ENCODE assay signal across 1 cellular context in the genomic region with DNA sequence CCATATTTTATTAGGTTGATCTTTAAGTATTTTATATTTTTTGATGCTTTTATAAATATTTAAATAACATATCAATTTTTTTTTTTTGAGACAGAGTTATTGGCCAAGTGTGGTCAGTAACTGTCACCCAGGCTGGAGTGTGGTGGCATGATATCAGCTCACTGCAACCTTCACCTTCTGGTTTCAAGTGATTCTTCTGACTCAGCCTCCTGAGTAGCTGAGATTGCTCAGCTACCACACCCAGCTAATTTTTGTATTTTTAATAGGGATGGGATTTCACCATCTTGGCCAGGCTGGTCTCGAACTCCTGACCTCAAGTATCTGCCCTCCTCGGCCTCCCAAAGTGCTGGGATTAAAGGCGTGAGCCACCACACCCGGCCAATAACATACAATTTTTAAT.
TF ChIP-seq lines count a peak whose summit lies in the region.

No MANE protein-coding gene starts in this region.

TF ChIP-seq in K562, 482 proteins besides CTCF, POLR2A, EP300 and RAD21 (continued from another document):
- peak; percentile 48; the same call in 1 of the 2 replicates for TF ChIP-seq ATF3 (IDR thresholded peaks at IDR 0.05)
- TF ChIP-seq ATF3 (CRISPR knock-in tag; conservative IDR thresholded peaks at IDR 0.05) = no peak
- TF ChIP-seq CEBPG (CRISPR knock-in tag; IDR thresholded peaks at IDR 0.05) = no peak
- peak in 1 of 2 experiments; percentile 51; a peak in 1 of 4 replicates for TF ChIP-seq CEBPG (tag; conservative IDR thresholded peaks at IDR 0.05 in 1 of 2, IDR thresholded peaks at IDR 0.05 in 1 of 2)
- TF ChIP-seq TEAD4 (IDR thresholded peaks at IDR 0.05; ENCODE audit: low read length) = peak; percentile 89
- no peak for TF ChIP-seq TEAD4 (CRISPR knock-in tag; IDR thresholded peaks at IDR 0.05; ENCODE audit: borderline replicate concordance)
- peak; percentile 49; the same call in 1 of the 2 replicates for TF ChIP-seq ADNP (tag; IDR thresholded peaks at IDR 0.05)
- TF ChIP-seq POLR2AphosphoS5 (IDR thresholded peaks at IDR 0.05; ENCODE audit: control insufficient read depth, insufficient read depth, low read depth, low read length) = peak; percentile 77
- TF ChIP-seq, protein P1, sequence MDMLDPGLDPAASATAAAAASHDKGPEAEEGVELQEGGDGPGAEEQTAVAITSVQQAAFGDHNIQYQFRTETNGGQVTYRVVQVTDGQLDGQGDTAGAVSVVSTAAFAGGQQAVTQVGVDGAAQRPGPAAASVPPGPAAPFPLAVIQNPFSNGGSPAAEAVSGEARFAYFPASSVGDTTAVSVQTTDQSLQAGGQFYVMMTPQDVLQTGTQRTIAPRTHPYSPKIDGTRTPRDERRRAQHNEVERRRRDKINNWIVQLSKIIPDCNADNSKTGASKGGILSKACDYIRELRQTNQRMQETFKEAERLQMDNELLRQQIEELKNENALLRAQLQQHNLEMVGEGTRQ (CRISPR knock-in tag; IDR thresholded peaks at IDR 0.05) = no peak
TF ChIP-seq in K562: peak in this region for 31.
